ENCODE assay signal across 13 cellular contexts in the genomic region with DNA sequence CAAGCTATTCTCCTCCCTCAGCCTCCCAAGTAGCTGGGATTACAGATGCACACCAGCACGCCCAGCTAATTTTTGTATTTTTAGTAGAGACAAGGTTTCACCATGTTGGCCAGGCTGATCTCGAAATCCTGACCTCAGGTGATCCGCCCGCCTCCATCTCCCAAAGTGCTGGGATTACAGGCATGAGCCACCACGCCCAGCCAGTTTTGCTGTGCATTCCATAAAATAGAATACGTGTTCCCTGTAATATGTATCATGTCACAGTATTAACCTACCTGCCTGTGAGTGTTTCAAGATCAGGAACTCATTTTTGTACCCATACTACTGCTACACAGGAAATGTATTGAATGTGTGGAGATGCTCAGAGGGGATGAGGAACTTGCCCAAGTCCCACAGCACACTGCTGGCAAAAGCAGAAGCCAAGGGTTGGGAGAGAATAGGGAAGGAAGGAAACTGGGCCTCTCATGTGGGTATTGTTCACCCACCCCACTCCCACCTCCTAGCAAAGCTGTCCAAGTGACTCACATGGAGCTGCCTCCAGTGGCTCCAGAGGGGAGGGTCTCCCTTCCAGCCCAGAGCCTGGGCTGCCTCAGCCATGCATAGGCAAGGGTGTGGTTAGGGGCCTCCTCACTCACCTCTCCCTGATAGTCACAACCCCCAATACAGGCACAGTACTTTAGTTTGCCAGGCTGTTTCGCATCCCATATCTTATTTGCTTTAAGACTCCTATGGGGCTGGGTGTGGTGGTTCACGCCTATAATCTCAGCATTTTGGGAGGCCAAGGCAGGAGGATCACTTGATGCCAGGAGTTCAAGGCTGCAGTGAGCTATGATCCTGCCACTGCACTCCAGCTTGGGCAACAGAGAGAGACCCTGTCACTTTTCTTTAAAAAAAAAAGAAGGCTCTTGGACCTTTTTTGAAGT. TPM values are rescaled to one million over a fixed set of nuclear protein-coding genes. Genes with fewer than 3 reads are reported as not detected.
DNase-seq lines count a peak whose midpoint lies in the region; ATAC-seq and TF ChIP-seq lines count a peak whose summit lies in the region.
"Had no signal": no experiment of that assay in that cellular context is flagged by ENCODE, and none has a peak within 500 bp of the region (broad histone marks: within the 10 kb centered on the region; RNA-seq: fewer than 3 reads in every experiment).

No MANE protein-coding gene starts in this region.

- H3K36me3 ChIP-seq in trophoblast cell (ENCODE audit: control insufficient read depth in 1 of 2, insufficient read depth in 2 of 2, low read length in 2 of 2), result peaks cover 22 to 40% of the 10 kb centered on the region in 2 experiments

- no peak overlapping the region for H4K91ac ChIP-seq in trophoblast cell (ENCODE audit: low read depth, low read length)

- H2AK5ac ChIP-seq in trophoblast cell (ENCODE audit: low read length), result no peak overlapping the region

- H2BK12ac ChIP-seq in trophoblast cell (ENCODE audit: low read length), result no peak overlapping the region

- H3K18ac ChIP-seq in trophoblast cell (ENCODE audit: low read length), result peak overlapping the region; percentile 31

- H3K27me3 Mint-ChIP-seq in HFFc6 (ENCODE audit: insufficient read depth), result no peaks in the 10 kb centered on the region
- H3K27me3 Mint-ChIP-seq: activated naive CD8-positive, alpha-beta T cell; IgD-negative memory B cell had no signal

- H3K4me1 ChIP-seq in trophoblast cell (ENCODE audit: control insufficient read depth in 1 of 2, insufficient read depth in 2 of 2, low read length in 2 of 2), result peaks cover 0 to 3% of the 10 kb centered on the region in 2 experiments

- peaks cover 56% of the 10 kb centered on the region for H3K4me1 Mint-ChIP-seq in HFFc6 (ENCODE audit: low read depth)

- no peak overlapping the region for H3K14ac ChIP-seq in trophoblast cell (ENCODE audit: low read length)

- no peaks in the 10 kb centered on the region for H3K27me3 ChIP-seq in trophoblast cell (ENCODE audit: insufficient read depth, low read length)

- H2BK120ac ChIP-seq in trophoblast cell (ENCODE audit: insufficient read depth, low read length, poor library complexity), result no peak overlapping the region

- H3K79me2 ChIP-seq in trophoblast cell (ENCODE audit: control insufficient read depth, insufficient read depth, low read length, poor library complexity), result no peaks in the 10 kb centered on the region

- H3K23ac ChIP-seq in trophoblast cell (ENCODE audit: low read length), result no peak overlapping the region

- H3K9me3 Mint-ChIP-seq in HFFc6, result no peaks in the 10 kb centered on the region
- H3K9me3 Mint-ChIP-seq: IgD-negative memory B cell had no signal

- no peak overlapping the region for H2BK5ac ChIP-seq in trophoblast cell (ENCODE audit: low read depth, low read length, poor library complexity)

- no CpG with 5 or more reads among the region's 8 CpGs for WGBS in trophoblast cell (ENCODE audit: extremely low coverage, insufficient coverage, insufficient read length)

- DNase-seq in HFFc6, result no peak
- peak; percentile 97 for DNase-seq in SIG-M5 treated with dmso at 0.1 percent for 504 hours (lab: John Stamatoyannopoulos, UW; ENCODE audit: unreplicated experiment)
- peak; percentile 85 for DNase-seq in fibroblast of mammary gland (ENCODE audit: low read depth)
- peak; percentile 84 to 87 for DNase-seq in trophoblast cell
- DNase-seq in NCI-H2107 treated with DMSO at 0.1 percent for 48 hours (lab: John Stamatoyannopoulos, UW; ENCODE audit: unreplicated experiment), result no peak
- DNase-seq in activated gamma-delta T cell (lab: John Stamatoyannopoulos, UW), result no peak
- no peak for DNase-seq in NCI-H748 (lab: John Stamatoyannopoulos, UW; ENCODE audit: unreplicated experiment)
- DNase-seq: activated CD4-positive, alpha-beta T cell treated with anti-CD3 and anti-CD28 coated beads for 48 hours; NCI-H2107 had no signal

- peaks cover 26% of the 10 kb centered on the region for H3K36me3 Mint-ChIP-seq in HFFc6 (ENCODE audit: low read depth)

- no peak overlapping the region for H3K27ac ChIP-seq in trophoblast cell (ENCODE audit: low read depth, low read length)
- H3K27ac ChIP-seq: thoracic aorta had no signal

- no peak overlapping the region for H3K9ac ChIP-seq in trophoblast cell (ENCODE audit: low read length)

- H3K9me3 ChIP-seq in trophoblast cell (ENCODE audit: insufficient read depth, low read depth, low read length), result no peaks in the 10 kb centered on the region
- H3K9me3 ChIP-seq: thoracic aorta had no signal

- no peak for TF ChIP-seq CTCF in HFFc6 (IDR thresholded peaks at IDR 0.05)
- TF ChIP-seq CTCF in fibroblast of mammary gland (conservative IDR thresholded peaks at IDR 0.05; ENCODE audit: control insufficient read depth, insufficient read depth, low read depth, low read length), result no peak

- H3K4ac ChIP-seq in trophoblast cell (ENCODE audit: low read depth, low read length), result peak overlapping the region; percentile 13

- peak overlapping the region; percentile 56 for H3K27ac Mint-ChIP-seq in HFFc6
- H3K27ac Mint-ChIP-seq: activated naive CD8-positive, alpha-beta T cell; IgD-negative memory B cell had no signal

- H4K12ac ChIP-seq in trophoblast cell (ENCODE audit: low read depth, low read length), result no peak overlapping the region

- no peak overlapping the region for H3K4me2 ChIP-seq in trophoblast cell (ENCODE audit: low read length)

- no peak overlapping the region for H3K4me3 ChIP-seq in fibroblast of mammary gland (ENCODE audit: control insufficient read depth, low read depth, low read length)
- H3K4me3 ChIP-seq in trophoblast cell (ENCODE audit: low read depth, low read length), result no peak overlapping the region
- H3K4me3 ChIP-seq: thoracic aorta had no signal

- no peaks in the 10 kb centered on the region for H3K79me1 ChIP-seq in trophoblast cell (ENCODE audit: low read length)

- ATAC-seq in GM21528 (IDR thresholded peaks at IDR 0.05; ENCODE audit: low FRiP score, unreplicated experiment), result no peak

- no peak overlapping the region for H3K4me3 Mint-ChIP-seq in HFFc6
- H3K4me3 Mint-ChIP-seq: activated naive CD8-positive, alpha-beta T cell; IgD-negative memory B cell had no signal

- no peak overlapping the region for H4K8ac ChIP-seq in trophoblast cell (ENCODE audit: low read depth, low read length)

- no peak overlapping the region for H2AFZ ChIP-seq in trophoblast cell (ENCODE audit: insufficient read depth, low read length, poor library complexity)

RNA-seq across cellular contexts. Expression of a gene that starts 9.4 kb away (rescaled TPM):
- 100 to 1,000 TPM; 265 to 332 (median 284) TPM for total RNA-seq in HFFc6 (2021; fragmentation: NEBNext Ultra II Directional; extraction: Animal tissue kit (Norgen Biotek cat#: 25700))
- 246 and 265 TPM in 2 replicates for polyA plus RNA-seq in trophoblast cell (2013)

RNA-seq across cellular contexts. Expression of a gene that starts 48.5 kb away (rescaled TPM):
- not detected for total RNA-seq in HFFc6 (2021; fragmentation: NEBNext Ultra II Directional; extraction: Animal tissue kit (Norgen Biotek cat#: 25700))
- not detected in 2 replicates for polyA plus RNA-seq in trophoblast cell (2013)
- polyA plus RNA-seq: IgD-negative memory B cell had no signal

RNA-seq across cellular contexts. Expression of a gene that starts 48.7 kb away (rescaled TPM):
- not detected for total RNA-seq in HFFc6 (2021; fragmentation: NEBNext Ultra II Directional; extraction: Animal tissue kit (Norgen Biotek cat#: 25700))
- polyA plus RNA-seq in trophoblast cell (2013), result not detected in 2 replicates
- total RNA-seq: thoracic aorta had no signal
- polyA plus RNA-seq: IgD-negative memory B cell had no signal

Comparison
In these comparisons a context has a peak if more than half of its experiments do, and no peak if none do; other contexts are left out.
1. DNase-seq: peak in SIG-M5 treated with dmso at 0.1 percent for 504 hours (single experiment), fibroblast of mammary gland (single experiment) and trophoblast cell (2 of 2); none in HFFc6 (single experiment), NCI-H2107 treated with DMSO at 0.1 percent for 48 hours (single experiment), activated gamma-delta T cell (single experiment) and NCI-H748 (single experiment).